Comparison of ENCODE assay signal across 1 cellular context in the genomic region with DNA sequence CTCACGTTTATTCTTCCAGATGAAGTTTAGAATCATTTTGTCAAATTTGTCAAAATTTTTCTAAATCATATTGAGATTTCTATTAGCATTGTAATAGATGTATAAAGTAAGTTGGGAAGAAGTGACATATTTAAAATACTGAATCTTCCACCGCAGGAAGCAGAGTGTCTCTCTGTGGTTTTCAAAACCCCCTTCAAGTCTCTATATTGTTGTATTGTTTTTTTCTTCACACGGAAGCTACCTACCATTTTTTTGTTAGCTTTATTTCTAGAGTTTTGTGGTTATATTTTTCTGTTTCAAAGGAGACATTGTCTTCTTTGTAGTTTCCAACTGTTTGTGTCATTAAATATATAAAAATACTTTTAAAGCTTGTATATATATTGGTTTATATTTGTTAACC.
TF ChIP-seq lines count a peak whose summit lies in the region.

No MANE protein-coding gene starts in this region.

TF ChIP-seq in GM23338, 12 proteins besides CTCF, POLR2A, EP300 and RAD21 (continued from another document):
- TF ChIP-seq, protein P1, sequence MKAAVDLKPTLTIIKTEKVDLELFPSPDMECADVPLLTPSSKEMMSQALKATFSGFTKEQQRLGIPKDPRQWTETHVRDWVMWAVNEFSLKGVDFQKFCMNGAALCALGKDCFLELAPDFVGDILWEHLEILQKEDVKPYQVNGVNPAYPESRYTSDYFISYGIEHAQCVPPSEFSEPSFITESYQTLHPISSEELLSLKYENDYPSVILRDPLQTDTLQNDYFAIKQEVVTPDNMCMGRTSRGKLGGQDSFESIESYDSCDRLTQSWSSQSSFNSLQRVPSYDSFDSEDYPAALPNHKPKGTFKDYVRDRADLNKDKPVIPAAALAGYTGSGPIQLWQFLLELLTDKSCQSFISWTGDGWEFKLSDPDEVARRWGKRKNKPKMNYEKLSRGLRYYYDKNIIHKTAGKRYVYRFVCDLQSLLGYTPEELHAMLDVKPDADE (IDR thresholded peaks at IDR 0.05) = no peak
- TF ChIP-seq STAT1 (IDR thresholded peaks at IDR 0.05; ENCODE audit: unreplicated experiment) (no peak), ZNF114 (CRISPR knock-in tag; IDR thresholded peaks at IDR 0.05) (no peak), CREB1 (CRISPR knock-in tag; IDR thresholded peaks at IDR 0.05; ENCODE audit: low read depth) (no peak), ZNF331 (CRISPR knock-in tag; IDR thresholded peaks at IDR 0.05; ENCODE audit: low read depth) (no peak), NANOG (IDR thresholded peaks at IDR 0.05; ENCODE audit: borderline replicate concordance) (no peak)
- TF ChIP-seq, protein P2, sequence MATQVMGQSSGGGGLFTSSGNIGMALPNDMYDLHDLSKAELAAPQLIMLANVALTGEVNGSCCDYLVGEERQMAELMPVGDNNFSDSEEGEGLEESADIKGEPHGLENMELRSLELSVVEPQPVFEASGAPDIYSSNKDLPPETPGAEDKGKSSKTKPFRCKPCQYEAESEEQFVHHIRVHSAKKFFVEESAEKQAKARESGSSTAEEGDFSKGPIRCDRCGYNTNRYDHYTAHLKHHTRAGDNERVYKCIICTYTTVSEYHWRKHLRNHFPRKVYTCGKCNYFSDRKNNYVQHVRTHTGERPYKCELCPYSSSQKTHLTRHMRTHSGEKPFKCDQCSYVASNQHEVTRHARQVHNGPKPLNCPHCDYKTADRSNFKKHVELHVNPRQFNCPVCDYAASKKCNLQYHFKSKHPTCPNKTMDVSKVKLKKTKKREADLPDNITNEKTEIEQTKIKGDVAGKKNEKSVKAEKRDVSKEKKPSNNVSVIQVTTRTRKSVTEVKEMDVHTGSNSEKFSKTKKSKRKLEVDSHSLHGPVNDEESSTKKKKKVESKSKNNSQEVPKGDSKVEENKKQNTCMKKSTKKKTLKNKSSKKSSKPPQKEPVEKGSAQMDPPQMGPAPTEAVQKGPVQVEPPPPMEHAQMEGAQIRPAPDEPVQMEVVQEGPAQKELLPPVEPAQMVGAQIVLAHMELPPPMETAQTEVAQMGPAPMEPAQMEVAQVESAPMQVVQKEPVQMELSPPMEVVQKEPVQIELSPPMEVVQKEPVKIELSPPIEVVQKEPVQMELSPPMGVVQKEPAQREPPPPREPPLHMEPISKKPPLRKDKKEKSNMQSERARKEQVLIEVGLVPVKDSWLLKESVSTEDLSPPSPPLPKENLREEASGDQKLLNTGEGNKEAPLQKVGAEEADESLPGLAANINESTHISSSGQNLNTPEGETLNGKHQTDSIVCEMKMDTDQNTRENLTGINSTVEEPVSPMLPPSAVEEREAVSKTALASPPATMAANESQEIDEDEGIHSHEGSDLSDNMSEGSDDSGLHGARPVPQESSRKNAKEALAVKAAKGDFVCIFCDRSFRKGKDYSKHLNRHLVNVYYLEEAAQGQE (IDR thresholded peaks at IDR 0.05; ENCODE audit: unreplicated experiment) = no peak
